8 cellular contexts compared by ENCODE assay signal in the genomic region with DNA sequence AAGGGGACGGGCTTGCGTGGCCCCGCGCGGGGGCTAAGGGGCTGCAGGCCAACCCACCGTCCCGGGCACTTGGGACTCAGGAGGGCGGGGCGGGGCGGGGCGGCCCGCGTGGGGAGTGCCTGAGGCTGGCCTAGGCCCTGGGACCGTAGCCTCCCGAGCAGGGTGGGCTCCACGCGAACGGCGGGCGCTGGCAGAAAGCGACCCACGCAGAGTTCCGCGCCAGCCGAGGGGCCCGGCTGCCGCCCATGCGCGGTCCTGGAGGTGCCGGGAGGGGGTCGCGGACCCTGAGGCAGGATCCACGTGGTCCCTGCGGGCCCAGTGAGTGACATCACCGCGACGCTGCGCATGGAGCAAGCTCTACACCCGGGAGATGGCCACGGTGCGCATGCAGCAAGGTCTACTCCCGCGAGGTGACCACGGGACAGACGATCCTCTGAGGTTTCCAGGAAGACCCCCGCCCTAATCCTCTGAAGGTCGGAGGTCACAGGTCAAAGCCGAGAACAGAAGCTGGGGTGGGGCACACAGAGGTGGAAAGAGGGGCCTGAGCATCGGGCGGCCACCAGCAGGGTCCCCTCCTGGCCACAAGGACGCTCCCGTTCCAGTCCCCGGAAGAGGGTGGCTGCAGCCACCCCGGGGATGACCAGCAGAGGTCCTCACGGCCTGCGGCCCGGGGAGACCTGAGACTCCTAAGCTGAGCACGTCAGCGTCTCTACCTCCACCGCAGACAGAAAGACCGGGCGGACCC. TPM values are rescaled to one million over a fixed set of nuclear protein-coding genes. Genes with fewer than 3 reads are reported as not detected.
DNase-seq lines count a peak whose midpoint lies in the region; ATAC-seq, FAIRE-seq and TF ChIP-seq lines count a peak whose summit lies in the region.

No MANE protein-coding gene starts in this region.

- peaks cover 0 to 2% of the 10 kb centered on the region in 2 donors for H3K27me3 Mint-ChIP-seq in T-cell

- DNase-seq in NCI-H2029 (lab: John Stamatoyannopoulos, UW) (peak; percentile 16), NCI-H2029 treated with DMSO at 0.1 percent for 48 hours (lab: John Stamatoyannopoulos, UW) (no peak), T-cell (peak in 23 of 34 experiments; percentile 16 to 61 (median 39)), GM12878 (ENCODE audit: low read depth, low spot score) (peak; percentile 56), hepatic stellate cell (ENCODE audit: low spot score) (peak; percentile 90), renal cortical epithelial cell (ENCODE audit: low read depth) (peak; percentile 64)

- H2AFZ ChIP-seq in GM12878 (ENCODE audit: control insufficient read depth, low read depth, low read length): peak overlapping the region; percentile 91

- H3K4me1 ChIP-seq in GM12878 (ENCODE audit: control insufficient read depth, insufficient read depth, low read length): peaks cover 20% of the 10 kb centered on the region

- SMC1A ChIA-PET in GM12878 (lab: Charles Lee; ENCODE audit: uncharacterized antibody, unreplicated experiment): interaction anchor here (0.6 to 2.7 kb wide), 28 partner anchors 12 to 266 kb away, joined by 3 to 46 read pairs (median 3); no protein-coding TSS in a partner anchor

- no TSS peak for BruUV-seq in GM12878 (replicated peaks; lab: Mats Ljungman, UMichigan)

- no peak overlapping the region for H3K27ac ChIP-seq in GM12878 (ENCODE audit: control insufficient read depth, insufficient read depth)

- peaks cover 21 to 26% (median 24%) of the 10 kb centered on the region in 3 donors for H3K4me1 Mint-ChIP-seq in T-cell

- peak overlapping the region; percentile 98 for H3K4me2 ChIP-seq in GM12878 (ENCODE audit: control insufficient read depth, insufficient read depth)

- CTCF ChIA-PET in T-cell (lab: Charles Lee) (interaction anchor here (0.7 to 1.4 kb wide), 8 partner anchors 37 to 689 kb away, joined by 3 to 12 read pairs (median 4); no protein-coding TSS in a partner anchor), GM12878 (lab: Yijun Ruan, JAX) (interaction anchor here (0.6 to 3.1 kb wide), 39 partner anchors 13 to 403 kb away, joined by 3 to 82 read pairs (median 4); no protein-coding TSS in a partner anchor)

- peak overlapping the region; percentile 69 for H3K4me3 ChIP-seq in GM12878

- WGBS in GM12878 (ENCODE audit: insufficient coverage, insufficient replicate concordance, low lambda C conversion rate, missing lambda C conversion rate): under 1% methylated on average over 48 of the region's 62 CpGs

- peaks cover 2% of the 10 kb centered on the region for H3K79me2 ChIP-seq in GM12878 (ENCODE audit: control insufficient read depth, insufficient read depth, low read length)

- H3K9me3 ChIP-seq in GM12878 (replicated peaks; ENCODE audit: control insufficient read depth, insufficient read depth, low read length): no peaks in the 10 kb centered on the region

- no peaks in the 10 kb centered on the region for H3K9me3 Mint-ChIP-seq in T-cell

- no peaks in the 10 kb centered on the region for H3K36me3 Mint-ChIP-seq in T-cell

- H3K9ac ChIP-seq in GM12878 (ENCODE audit: control insufficient read depth, insufficient read depth, low read length): peak overlapping the region; percentile 68

- ATAC-seq in T-cell (replicated peaks in 1 of 4): peak; percentile 43 to 62 (median 46)
- peak; percentile 92 for ATAC-seq in GM12878
- no peak for ATAC-seq in HG02642 (IDR thresholded peaks at IDR 0.05; ENCODE audit: poor library complexity, unreplicated experiment)

- H3K27me3 ChIP-seq in GM12878 (replicated peaks in 1 of 2; ENCODE audit: control insufficient read depth in 2 of 2, insufficient read depth in 2 of 2, low read length in 1 of 2): no peaks in the 10 kb centered on the region; a peak in 1 of 4 replicates

- peak; percentile 81 for FAIRE-seq in GM12878 (lab: Jason Lieb, UNC)

- no peaks in the 10 kb centered on the region for H3K36me3 ChIP-seq in GM12878 (ENCODE audit: control insufficient read depth in 2 of 2, insufficient read depth in 2 of 2, low read length in 1 of 2)

- TF ChIP-seq RAD21 in Ishikawa (IDR thresholded peaks at IDR 0.05; ENCODE audit: low read depth) (peak; percentile 88), GM12878 (IDR thresholded peaks at IDR 0.05; ENCODE audit: insufficient read depth, low read depth, low read length) (peak; percentile 89)

- in situ Hi-C loops in GM12878 (cut with MboI): loop anchor here (5.0 kb wide), 2 partner anchors 42 to 262 kb away; no protein-coding TSS in a partner anchor

- RAD21 ChIA-PET in GM12878 (lab: Charles Lee; ENCODE audit: unreplicated experiment): interaction anchor here (0.6 to 3.4 kb wide), 28 partner anchors 17 to 367 kb away, joined by 3 to 42 read pairs (median 4); no protein-coding TSS in a partner anchor

- TF ChIP-seq POLR2A in GM12878 (IDR thresholded peaks at IDR 0.05; ENCODE audit: low read depth, low read length): peak; percentile 64

- POLR2A ChIA-PET in T-cell (lab: Charles Lee) (interaction anchor here in 1 of 2 donors (0.5 kb wide), 1 partner anchor 389 kb away, joined by 4 read pairs; no protein-coding TSS in a partner anchor), GM12878 (lab: Charles Lee) (interaction anchor here (0.8 to 1.2 kb wide), 3 partner anchors 12 to 85 kb away, joined by 3 to 8 read pairs (median 4); no protein-coding TSS in a partner anchor)

- TF ChIP-seq EP300 in Ishikawa (IDR thresholded peaks at IDR 0.05; ENCODE audit: borderline replicate concordance) (0 out of 2 replicates have a peak, but pooled peaks have one; percentile 11), GM12878 (IDR thresholded peaks at IDR 0.05; ENCODE audit: borderline replicate concordance in 1 of 2, control insufficient read depth in 1 of 2, low read depth in 2 of 2, low read length in 2 of 2) (peak in 1 of 2 experiments; percentile 7; a peak in 1 of 4 replicates)

- H4K20me1 ChIP-seq in GM12878 (ENCODE audit: control insufficient read depth, insufficient read depth): no peaks in the 10 kb centered on the region

- peak overlapping the region; percentile 59 to 90 (median 63) for H3K4me3 Mint-ChIP-seq in T-cell

- H3K27ac Mint-ChIP-seq in T-cell: peak overlapping the region in 1 of 2 donors; percentile 58

- intact Hi-C loops in GM12878 (cut with micrococcal nuclease; ENCODE audit: unreplicated experiment): loop anchor here (1.0 to 2.0 kb wide), 3 partner anchors 37 to 265 kb away; partner anchors contain the start of gene PCBP3

- peak; percentile 90 to 98 (median 97); a peak in 5 of 6 replicates for TF ChIP-seq CTCF in GM12878 (IDR thresholded peaks at IDR 0.05 in 2 of 3, conservative IDR thresholded peaks at IDR 0.05 in 1 of 3; ENCODE audit: control insufficient read depth in 2 of 3, extremely low read depth in 1 of 3, insufficient read depth in 1 of 3, low read depth in 3 of 3, low read length in 3 of 3)

TF ChIP-seq in Ishikawa, 13 proteins besides CTCF, POLR2A, EP300 and RAD21 (continues in another document):
- no peak for TF ChIP-seq FOXM1 (IDR thresholded peaks at IDR 0.05; ENCODE audit: borderline replicate concordance, low read depth)
- TF ChIP-seq, protein P1, sequence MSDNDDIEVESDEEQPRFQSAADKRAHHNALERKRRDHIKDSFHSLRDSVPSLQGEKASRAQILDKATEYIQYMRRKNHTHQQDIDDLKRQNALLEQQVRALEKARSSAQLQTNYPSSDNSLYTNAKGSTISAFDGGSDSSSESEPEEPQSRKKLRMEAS (IDR thresholded peaks at IDR 0.05): peak; percentile 94

TF ChIP-seq in GM12878, 131 proteins besides CTCF, POLR2A, EP300 and RAD21 (continues in another document):
- TF ChIP-seq ETV6 (conservative IDR thresholded peaks at IDR 0.05 in 1 of 2, IDR thresholded peaks at IDR 0.05 in 1 of 2; ENCODE audit: borderline replicate concordance in 1 of 2, low read depth in 1 of 2) (no peak), ZBED1 (IDR thresholded peaks at IDR 0.05; ENCODE audit: borderline replicate concordance) (no peak), CREM (IDR thresholded peaks at IDR 0.05; ENCODE audit: low read depth) (peak; percentile 26), NFXL1 (IDR thresholded peaks at IDR 0.05; ENCODE audit: borderline replicate concordance) (no peak), EGR1 (IDR thresholded peaks at IDR 0.05; ENCODE audit: borderline replicate concordance in 1 of 2, low read depth in 2 of 2, low read length in 2 of 2) (peak in 1 of 2 experiments; percentile 39; a peak in 1 of 3 replicates), IRF4 (IDR thresholded peaks at IDR 0.05; ENCODE audit: low read depth, low read length) (no peak), TARDBP (IDR thresholded peaks at IDR 0.05; ENCODE audit: borderline replicate concordance) (no peak), RB1 (IDR thresholded peaks at IDR 0.05; ENCODE audit: borderline replicate concordance) (0 out of 2 replicates have a peak, but pooled peaks have one; percentile 22)
- TF ChIP-seq, protein P2, sequence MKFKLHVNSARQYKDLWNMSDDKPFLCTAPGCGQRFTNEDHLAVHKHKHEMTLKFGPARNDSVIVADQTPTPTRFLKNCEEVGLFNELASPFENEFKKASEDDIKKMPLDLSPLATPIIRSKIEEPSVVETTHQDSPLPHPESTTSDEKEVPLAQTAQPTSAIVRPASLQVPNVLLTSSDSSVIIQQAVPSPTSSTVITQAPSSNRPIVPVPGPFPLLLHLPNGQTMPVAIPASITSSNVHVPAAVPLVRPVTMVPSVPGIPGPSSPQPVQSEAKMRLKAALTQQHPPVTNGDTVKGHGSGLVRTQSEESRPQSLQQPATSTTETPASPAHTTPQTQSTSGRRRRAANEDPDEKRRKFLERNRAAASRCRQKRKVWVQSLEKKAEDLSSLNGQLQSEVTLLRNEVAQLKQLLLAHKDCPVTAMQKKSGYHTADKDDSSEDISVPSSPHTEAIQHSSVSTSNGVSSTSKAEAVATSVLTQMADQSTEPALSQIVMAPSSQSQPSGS (IDR thresholded peaks at IDR 0.05; ENCODE audit: low read length): no peak

RNA-seq across cellular contexts. Expression of gene SLC19A1, which starts 13.5 kb away (rescaled TPM):
- 10 to 100 TPM; 10.4 to 19.2 (median 16.4) TPM for total RNA-seq in T-cell
- 66.8 and 69.0 TPM in 2 replicates for total RNA-seq in GM12878 (2013; cell fraction: nucleolus; rRNA removed)
- total RNA-seq in GM12878 (2014; rRNA removed): 14.7 and 18.4 TPM in 2 replicates
- 5.5 and 6.1 TPM in 2 replicates for total RNA-seq in GM12878 (2014; rRNA removed; fragmentation: Illumina TruSeq; extraction: Trizol)
- 43.8 and 49.7 TPM in 2 replicates for total RNA-seq in GM12878 (2021)
- 3.7 TPM for polyA plus RNA-seq in GM12878 (2011; ENCODE audit: low read depth)
- 1.9 and 5.6 TPM in 2 replicates for polyA plus RNA-seq in GM12878 (2011; rRNA removed)
- polyA plus RNA-seq in GM12878 (2011; cell fraction: cytosol; rRNA removed): 10.4 and 16.7 TPM in 2 replicates
- 36.7 and 53.6 TPM in 2 replicates for polyA plus RNA-seq in GM12878 (2011; cell fraction: nucleus; rRNA removed)
- polyA plus RNA-seq in GM12878 (2012): 12.3 and 13.1 TPM in 2 replicates
- 1.6 and 3.5 TPM in 2 replicates for polyA plus RNA-seq in GM12878 (2014; fragmentation: Illumina TruSeq; extraction: Trizol)
- polyA plus RNA-seq in GM12878 (2014; fragmentation: Nextera tagmentation; extraction: Ambion mirVana): 1 to 10 TPM in 1 of 2 experiments, under 1 TPM in 1; 0.42 to 1.5 TPM
- 23.8 and 29.8 TPM in 2 replicates for polyA plus RNA-seq in GM12878 (2014; rRNA removed)
- polyA plus RNA-seq in GM12878 (2016; fragmentation: Nextera tagmentation; extraction: Ambion mirVana): 10 to 100 TPM; 40.3 to 42.0 TPM
- polyA minus RNA-seq in GM12878 (2011; rRNA and poly(A)+ RNA removed): 16.2 and 21.9 TPM in 2 replicates
- polyA minus RNA-seq in GM12878 (2011; cell fraction: cytosol; rRNA and poly(A)+ RNA removed): 9.0 and 10.3 TPM in 2 replicates
- polyA minus RNA-seq in GM12878 (2011; cell fraction: nucleus; rRNA and poly(A)+ RNA removed): 12.1 and 17.7 TPM in 2 replicates
- 5.9 and 8.2 TPM in 2 replicates for total RNA-seq in renal cortical epithelial cell
